In genomic region chr10:6201511-6201975, GRCh38 we compare ENCODE assay signal across 8 cellular contexts. TPM values are rescaled to one million over a fixed set of nuclear protein-coding genes. Genes with fewer than 3 reads are reported as not detected.
DNase-seq lines count a peak whose midpoint lies in the region; ATAC-seq, FAIRE-seq and TF ChIP-seq lines count a peak whose summit lies in the region.

No MANE protein-coding gene starts in this region.

- FAIRE-seq in A549 (lab: Jason Lieb, UNC) = peak; percentile 61

- no peak overlapping the region for H3K23ac ChIP-seq in trophoblast cell (ENCODE audit: low read length)

- H3K27me3 ChIP-seq in trophoblast cell (ENCODE audit: insufficient read depth, low read length) = peaks cover 2% of the 10 kb centered on the region

- H3K4me3 ChIP-seq in A549 (peak overlapping the region; percentile 70), trophoblast cell (ENCODE audit: low read depth, low read length) (peak overlapping the region; percentile 52)

- H3K79me2 ChIP-seq in trophoblast cell (ENCODE audit: control insufficient read depth, insufficient read depth, low read length, poor library complexity) = peaks cover 15% of the 10 kb centered on the region

- H3K4me1 ChIP-seq in A549 (peaks cover 8% of the 10 kb centered on the region; the same call in 2 of the 3 replicates), trophoblast cell (ENCODE audit: control insufficient read depth in 1 of 2, insufficient read depth in 2 of 2, low read length in 2 of 2) (peaks cover 13 to 18% of the 10 kb centered on the region in 2 experiments)

- CTCF ChIA-PET in A549 (lab: Yijun Ruan, JAX) = interaction anchor here (1.0 to 8.2 kb wide), 27 partner anchors 12 to 227 kb away, joined by 3 to 332 read pairs (median 10); no protein-coding TSS in a partner anchor
- CTCF ChIA-PET in activated naive CD4-positive, alpha-beta T cell treated with anti-CD3 and anti-CD28 coated beads for 36 hours (lab: Charles Lee) = interaction anchor here (0.8 to 2.6 kb wide), 16 partner anchors 29 to 385 kb away, joined by 3 to 66 read pairs (median 6); no protein-coding TSS in a partner anchor

- H3K4me1 Mint-ChIP-seq in activated naive CD4-positive, alpha-beta T cell treated with anti-CD3 and anti-CD28 coated beads for 36 hours (ENCODE audit: low read depth) = peaks cover 32% of the 10 kb centered on the region
- H3K4me1 Mint-ChIP-seq in type B pancreatic cell (ENCODE audit: unreplicated experiment) = peaks cover 7% of the 10 kb centered on the region

- H4K12ac ChIP-seq in trophoblast cell (ENCODE audit: low read depth, low read length) = no peak overlapping the region

- no peak for TF ChIP-seq EP300 in A549 (IDR thresholded peaks at IDR 0.05)

- intact Hi-C loops in activated naive CD4-positive, alpha-beta T cell treated with anti-CD3 and anti-CD28 coated beads for 36 hours (cut with micrococcal nuclease) = loop anchor here (1.0 to 10.0 kb wide), 8 partner anchors 28 to 466 kb away; no protein-coding TSS in a partner anchor
- intact Hi-C loops in Right ventricle myocardium superior (cut with DNase I) = loop anchor here (2.0 to 5.0 kb wide), 2 partner anchors 37 to 89 kb away; no protein-coding TSS in a partner anchor

- no peak overlapping the region for H3K14ac ChIP-seq in trophoblast cell (ENCODE audit: low read length)

- H3K9me3 ChIP-seq in A549 (no peaks in the 10 kb centered on the region), trophoblast cell (ENCODE audit: insufficient read depth, low read depth, low read length) (peaks cover 2% of the 10 kb centered on the region)

- peak overlapping the region; percentile 83 for H3K27ac Mint-ChIP-seq in activated naive CD4-positive, alpha-beta T cell treated with anti-CD3 and anti-CD28 coated beads for 36 hours
- H3K27ac Mint-ChIP-seq in type B pancreatic cell = peak overlapping the region; percentile 61

- H3K4me2 ChIP-seq in A549 = peak overlapping the region; percentile 91
- H3K4me2 ChIP-seq in trophoblast cell (ENCODE audit: low read length) = peak overlapping the region; percentile 88

- no peak overlapping the region for H4K91ac ChIP-seq in trophoblast cell (ENCODE audit: low read depth, low read length)

- H2BK5ac ChIP-seq in trophoblast cell (ENCODE audit: low read depth, low read length, poor library complexity) = no peak overlapping the region

- H2AK5ac ChIP-seq in trophoblast cell (ENCODE audit: low read length) = no peak overlapping the region

- no peak overlapping the region for H2BK12ac ChIP-seq in trophoblast cell (ENCODE audit: low read length)

- no peak overlapping the region for H4K8ac ChIP-seq in trophoblast cell (ENCODE audit: low read depth, low read length)

- no peak overlapping the region for H2AFZ ChIP-seq in trophoblast cell (ENCODE audit: insufficient read depth, low read length, poor library complexity)

- TF ChIP-seq RAD21 in A549 (conservative IDR thresholded peaks at IDR 0.05 in 1 of 2, IDR thresholded peaks at IDR 0.05 in 1 of 2) = 0 out of 5 replicates have a peak, but pooled peaks of 1 of the 2 experiments have one; percentile 11

- no peak overlapping the region for H3K9ac ChIP-seq in trophoblast cell (ENCODE audit: low read length)

- DNase-seq in A549 (ENCODE audit: low read depth in 1 of 2, low spot score in 1 of 2) (peak; percentile 69 to 73), RPMI7951 (ENCODE audit: low read depth) (peak; percentile 85), Right ventricle myocardium superior (peak; percentile 87), trophoblast cell (peak; percentile 67 to 80), type B pancreatic cell (ENCODE audit: extremely low spot score, unreplicated experiment) (no peak)
- peak; percentile 92 for DNase-seq in activated naive CD4-positive, alpha-beta T cell treated with anti-CD3 and anti-CD28 coated beads for 36 hours

- POLR2A ChIA-PET in A549 (lab: Yijun Ruan, JAX) = interaction anchor here (1.6 to 5.0 kb wide), 3 partner anchors 38 to 205 kb away, joined by 16 to 367 read pairs (median 25); no protein-coding TSS in a partner anchor

- peak overlapping the region; percentile 89 for H3K4me3 Mint-ChIP-seq in activated naive CD4-positive, alpha-beta T cell treated with anti-CD3 and anti-CD28 coated beads for 36 hours
- peak overlapping the region; percentile 89 for H3K4me3 Mint-ChIP-seq in type B pancreatic cell

- H3K36me3 Mint-ChIP-seq in activated naive CD4-positive, alpha-beta T cell treated with anti-CD3 and anti-CD28 coated beads for 36 hours (ENCODE audit: low read depth) = peaks cover 9% of the 10 kb centered on the region
- H3K36me3 Mint-ChIP-seq in type B pancreatic cell = peaks cover 6% of the 10 kb centered on the region

- peaks cover 18% of the 10 kb centered on the region for H3K79me1 ChIP-seq in trophoblast cell (ENCODE audit: low read length)

- no peaks in the 10 kb centered on the region for H3K9me3 Mint-ChIP-seq in activated naive CD4-positive, alpha-beta T cell treated with anti-CD3 and anti-CD28 coated beads for 36 hours
- H3K9me3 Mint-ChIP-seq in type B pancreatic cell = no peaks in the 10 kb centered on the region

- 1% methylated on average over 26 of the region's 51 CpGs for WGBS in A549 (ENCODE audit: missing lambda C conversion rate)
- no CpG with 5 or more reads among the region's 51 CpGs for WGBS in trophoblast cell (ENCODE audit: extremely low coverage, insufficient coverage, insufficient read length)

- no peak overlapping the region for H3K18ac ChIP-seq in trophoblast cell (ENCODE audit: low read length)

- H3K27ac ChIP-seq in A549 = peak overlapping the region; percentile 85 to 97
- H3K27ac ChIP-seq in trophoblast cell (ENCODE audit: low read depth, low read length) = no peak overlapping the region

- TF ChIP-seq POLR2A in A549 (IDR thresholded peaks at IDR 0.05; ENCODE audit: low read length) = no peak

- H3K27me3 Mint-ChIP-seq in activated naive CD4-positive, alpha-beta T cell treated with anti-CD3 and anti-CD28 coated beads for 36 hours (ENCODE audit: low read depth) = no peaks in the 10 kb centered on the region
- peaks cover 42% of the 10 kb centered on the region for H3K27me3 Mint-ChIP-seq in type B pancreatic cell

- H3K4ac ChIP-seq in trophoblast cell (ENCODE audit: low read depth, low read length) = no peak overlapping the region

- ATAC-seq in A549 (peak; percentile 47 to 64), GM18867 (IDR thresholded peaks at IDR 0.05; ENCODE audit: unreplicated experiment) (peak; percentile 45), HG03139 (IDR thresholded peaks at IDR 0.05; ENCODE audit: unreplicated experiment) (peak; percentile 38), Right ventricle myocardium superior (ENCODE audit: poor library complexity) (peak; percentile 69)

- no peak for TF ChIP-seq CTCF in A549 (IDR thresholded peaks at IDR 0.05)
- no peak for TF ChIP-seq CTCF in type B pancreatic cell (conservative IDR thresholded peaks at IDR 0.05)

- H2BK120ac ChIP-seq in trophoblast cell (ENCODE audit: insufficient read depth, low read length, poor library complexity) = no peak overlapping the region

- H3K36me3 ChIP-seq in trophoblast cell (ENCODE audit: control insufficient read depth in 1 of 2, insufficient read depth in 2 of 2, low read length in 2 of 2) = peaks cover 2 to 5% of the 10 kb centered on the region in 2 experiments

TF ChIP-seq in A549, 52 proteins besides CTCF, POLR2A, EP300 and RAD21:
- TF ChIP-seq E2F6 (IDR thresholded peaks at IDR 0.05; ENCODE audit: borderline replicate concordance, low read depth) (peak; percentile 50; the same call in 1 of the 2 replicates), JUN (IDR thresholded peaks at IDR 0.05) (peak in 1 of 2 experiments; percentile 38; a peak in 2 of 5 replicates), MAX (IDR thresholded peaks at IDR 0.05) (0 out of 2 replicates have a peak, but pooled peaks have one; percentile 40), MYC (IDR thresholded peaks at IDR 0.05; ENCODE audit: borderline replicate concordance, low read length) (no peak), JUNB (IDR thresholded peaks at IDR 0.05) (no peak), EHMT2 (IDR thresholded peaks at IDR 0.05; ENCODE audit: low read depth) (no peak)
- TF ChIP-seq, protein P1, sequence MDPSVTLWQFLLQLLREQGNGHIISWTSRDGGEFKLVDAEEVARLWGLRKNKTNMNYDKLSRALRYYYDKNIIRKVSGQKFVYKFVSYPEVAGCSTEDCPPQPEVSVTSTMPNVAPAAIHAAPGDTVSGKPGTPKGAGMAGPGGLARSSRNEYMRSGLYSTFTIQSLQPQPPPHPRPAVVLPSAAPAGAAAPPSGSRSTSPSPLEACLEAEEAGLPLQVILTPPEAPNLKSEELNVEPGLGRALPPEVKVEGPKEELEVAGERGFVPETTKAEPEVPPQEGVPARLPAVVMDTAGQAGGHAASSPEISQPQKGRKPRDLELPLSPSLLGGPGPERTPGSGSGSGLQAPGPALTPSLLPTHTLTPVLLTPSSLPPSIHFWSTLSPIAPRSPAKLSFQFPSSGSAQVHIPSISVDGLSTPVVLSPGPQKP (IDR thresholded peaks at IDR 0.05; ENCODE audit: low read depth, low read length) = no peak
TF ChIP-seq in A549: peak in this region for 3.

RNA-seq across cellular contexts. Expression of gene PFKFB3, which starts 1.2 kb away (rescaled TPM):
- 139 and 151 TPM in 2 replicates for polyA plus RNA-seq in A549 (2011; rRNA removed)
- 236 and 256 TPM in 2 replicates for polyA plus RNA-seq in A549 (2012; cell fraction: cytosol; rRNA removed)
- polyA plus RNA-seq in A549 (2012; cell fraction: nucleus; rRNA removed) = 551 and 642 TPM in 2 replicates
- 200 to 232 TPM (median 220 TPM) in 3 replicates for polyA plus RNA-seq in A549 (2017; fragmentation: RNase III; extraction: RNeasy Plus Mini Kit Qiagen cat#74134 plus additional on column Dnase treatment)
- polyA minus RNA-seq in A549 (2011; rRNA and poly(A)+ RNA removed) = 127 and 177 TPM in 2 replicates
- 44.3 and 46.6 TPM in 2 replicates for total RNA-seq in RPMI7951 (2014; rRNA removed; shearing (Covaris generic))
- 10 to 100 TPM; 87.7 to 88.5 TPM for total RNA-seq in activated naive CD4-positive, alpha-beta T cell treated with anti-CD3 and anti-CD28 coated beads for 36 hours
- total RNA-seq in Right ventricle myocardium superior = 24.7 TPM
- 45.0 and 46.4 TPM in 2 replicates for polyA plus RNA-seq in trophoblast cell (2013)
- total RNA-seq in type B pancreatic cell (ENCODE audit: low replicate concordance) = 14.0 and 30.2 TPM in 2 replicates
